8 cellular contexts compared by ENCODE assay signal in the genomic region with DNA sequence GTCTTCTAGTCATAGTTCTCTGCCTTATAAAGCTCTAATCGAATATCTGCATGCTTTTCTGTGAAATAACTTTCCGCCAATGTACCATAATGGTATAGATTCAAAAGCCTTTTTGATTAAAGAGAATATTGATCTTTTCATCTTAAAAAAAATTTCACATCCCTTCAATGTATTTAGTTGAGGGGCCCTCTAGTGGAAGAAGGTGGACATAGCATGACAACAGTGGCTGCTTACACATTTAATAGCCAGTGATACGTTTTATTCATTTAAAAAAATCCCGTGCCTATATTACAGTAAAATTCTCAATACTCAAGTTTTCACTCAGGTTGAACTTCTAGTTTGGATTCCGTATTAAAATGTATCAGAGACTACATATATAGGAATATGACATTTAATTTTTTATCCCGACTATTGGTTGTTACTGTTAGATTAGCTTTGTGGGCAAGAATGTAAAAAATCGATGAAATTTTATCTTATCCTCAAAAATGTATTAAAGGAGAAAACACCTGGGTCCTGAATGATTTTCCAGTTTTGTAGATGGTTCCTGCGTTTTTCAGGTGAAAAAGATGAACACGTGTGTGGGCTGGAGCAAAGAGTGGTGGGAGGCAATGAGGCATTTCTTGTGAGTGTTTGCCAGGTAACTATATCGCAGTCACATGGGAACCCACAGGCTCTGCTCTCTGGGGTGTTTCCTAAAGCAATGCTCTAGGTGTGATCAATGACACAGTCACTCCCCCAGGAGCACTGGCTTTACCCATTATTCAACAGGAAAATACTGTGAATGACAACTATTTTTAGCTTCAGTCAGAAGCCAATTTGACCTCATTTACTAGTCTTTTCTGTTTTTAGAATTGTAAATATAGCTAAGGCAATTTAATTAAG. TPM values are rescaled to one million over a fixed set of nuclear protein-coding genes. Genes with fewer than 3 reads are reported as not detected.
DNase-seq lines count a peak whose midpoint lies in the region; ATAC-seq, FAIRE-seq and TF ChIP-seq lines count a peak whose summit lies in the region.

No MANE protein-coding gene starts in this region.

- H3K79me2 ChIP-seq in GM23248 (ENCODE audit: insufficient read depth) (no peaks in the 10 kb centered on the region), GM12878 (ENCODE audit: control insufficient read depth, insufficient read depth, low read length) (no peaks in the 10 kb centered on the region)

- H3K36me3 ChIP-seq in GM23248 (ENCODE audit: low read depth) (no peaks in the 10 kb centered on the region), GM12878 (ENCODE audit: control insufficient read depth in 2 of 2, insufficient read depth in 2 of 2, low read length in 1 of 2) (no peaks in the 10 kb centered on the region), left lung (no peaks in the 10 kb centered on the region), upper lobe of right lung (no peaks in the 10 kb centered on the region)
- no peaks in the 10 kb centered on the region for H3K36me3 ChIP-seq in CD8-positive, alpha-beta memory T cell (ENCODE audit: insufficient read depth, low read length)

- H3K4me2 ChIP-seq in GM23248 (ENCODE audit: unreplicated experiment) (no peak overlapping the region), GM12878 (ENCODE audit: control insufficient read depth, insufficient read depth) (no peak overlapping the region)

- 16 to 17% methylated on average over 10 of the region's 10 CpGs for WGBS in GM23248 (ENCODE audit: low coverage in 1 of 2, low lambda C conversion rate in 2 of 2, missing lambda C conversion rate in 2 of 2), 2 experiments
- 9% methylated on average over 10 of the region's 10 CpGs for WGBS in GM12878 (ENCODE audit: insufficient coverage, insufficient replicate concordance, low lambda C conversion rate, missing lambda C conversion rate)

- H3K27me3 ChIP-seq in GM23248 (replicated peaks; ENCODE audit: insufficient read depth) (no peaks in the 10 kb centered on the region), GM12878 (replicated peaks in 1 of 2; ENCODE audit: control insufficient read depth in 2 of 2, insufficient read depth in 2 of 2, low read length in 1 of 2) (no peaks in the 10 kb centered on the region), left lung (peaks cover 0 to 8% of the 10 kb centered on the region in 2 donors), upper lobe of right lung (peaks cover 17% of the 10 kb centered on the region)
- H3K27me3 ChIP-seq in CD8-positive, alpha-beta memory T cell (ENCODE audit: insufficient read depth, low read length, poor library complexity, severe bottlenecking), result no peaks in the 10 kb centered on the region

- H2AFZ ChIP-seq in GM23248 (no peak overlapping the region), GM12878 (ENCODE audit: control insufficient read depth, low read depth, low read length) (no peak overlapping the region)

- RAD21 ChIA-PET in GM12878 (lab: Charles Lee; ENCODE audit: unreplicated experiment), result no interaction called here

- no peaks in the 10 kb centered on the region for H3K4me1 Mint-ChIP-seq in CD8-positive, alpha-beta memory T cell

- H3K9ac ChIP-seq in GM23248 (no peak overlapping the region), GM12878 (ENCODE audit: control insufficient read depth, insufficient read depth, low read length) (no peak overlapping the region)

- no TSS peak for BruUV-seq in GM12878 (replicated peaks; lab: Mats Ljungman, UMichigan)

- H3K4me1 ChIP-seq in GM23248 (ENCODE audit: insufficient read depth) (no peaks in the 10 kb centered on the region), GM12878 (ENCODE audit: control insufficient read depth, insufficient read depth, low read length) (no peaks in the 10 kb centered on the region), left lung (no peaks in the 10 kb centered on the region), upper lobe of right lung (no peaks in the 10 kb centered on the region)
- no peaks in the 10 kb centered on the region for H3K4me1 ChIP-seq in CD8-positive, alpha-beta memory T cell (ENCODE audit: insufficient read depth, low read length)

- H3K27me3 Mint-ChIP-seq in CD8-positive, alpha-beta memory T cell, result no peaks in the 10 kb centered on the region

- CTCF ChIA-PET in GM12878 (lab: Yijun Ruan, JAX), result interaction anchor here (0.8 to 1.8 kb wide), 8 partner anchors 11 to 1090 kb away, joined by 3 to 8 read pairs (median 4); no protein-coding TSS in a partner anchor
- CTCF ChIA-PET in CD8-positive, alpha-beta memory T cell (lab: Charles Lee), result interaction anchor here (1.3 kb wide), 1 partner anchor 13 kb away, joined by 3 read pairs; no protein-coding TSS in a partner anchor

- SMC1A ChIA-PET in GM12878 (lab: Charles Lee; ENCODE audit: uncharacterized antibody, unreplicated experiment), result interaction anchor here (0.6 kb wide), 1 partner anchor 9 kb away, joined by 3 read pairs; no protein-coding TSS in a partner anchor

- no peak overlapping the region for H3K4me3 Mint-ChIP-seq in CD8-positive, alpha-beta memory T cell

- DNase-seq in activated CD4-positive, alpha-beta T cell treated with anti-CD3 and anti-CD28 coated beads for 24 hours (ENCODE audit: low read depth in 2 of 2), result peak; percentile 6
- no peak for DNase-seq in activated CD4-positive, alpha-beta T cell treated with anti-CD3 and anti-CD28 coated beads for 1 hour
- DNase-seq in GM23248 (peak; percentile 58), MV-4-11 (lab: John Stamatoyannopoulos, UW) (peak; percentile 16), GM12878 (ENCODE audit: low read depth, low spot score) (no peak), left lung (no peak), upper lobe of right lung (no peak)
- DNase-seq in CD8-positive, alpha-beta memory T cell, result no peak

- no peak overlapping the region for H3K27ac Mint-ChIP-seq in CD8-positive, alpha-beta memory T cell

- H3K4me3 ChIP-seq in GM23248 (no peak overlapping the region), GM12878 (no peak overlapping the region), left lung (no peak overlapping the region), upper lobe of right lung (no peak overlapping the region)
- H3K4me3 ChIP-seq in CD8-positive, alpha-beta memory T cell (ENCODE audit: low read length), result no peak overlapping the region

- no peak for TF ChIP-seq EP300 in GM12878 (IDR thresholded peaks at IDR 0.05; ENCODE audit: borderline replicate concordance in 1 of 2, control insufficient read depth in 1 of 2, low read depth in 2 of 2, low read length in 2 of 2)

- in situ Hi-C loops in GM23248 (cut with MboI), result no loop called here
- in situ Hi-C loops in GM12878 (cut with MboI), result no loop called here

- no peaks in the 10 kb centered on the region for H3K9me3 ChIP-seq in GM23248 (ENCODE audit: low read depth)
- H3K9me3 ChIP-seq in GM12878 (replicated peaks; ENCODE audit: control insufficient read depth, insufficient read depth, low read length), result no peaks in the 10 kb centered on the region
- no peaks in the 10 kb centered on the region for H3K9me3 ChIP-seq in left lung
- no peaks in the 10 kb centered on the region for H3K9me3 ChIP-seq in upper lobe of right lung
- no peaks in the 10 kb centered on the region for H3K9me3 ChIP-seq in CD8-positive, alpha-beta memory T cell (ENCODE audit: low read length)

- TF ChIP-seq POLR2A in GM12878 (IDR thresholded peaks at IDR 0.05; ENCODE audit: low read depth, low read length), result no peak

- H3F3A ChIP-seq in GM23248 (ENCODE audit: insufficient read depth), result no peaks in the 10 kb centered on the region

- H3K9me2 ChIP-seq in GM23248 (ENCODE audit: insufficient read depth), result no peaks in the 10 kb centered on the region

- no peak for FAIRE-seq in GM12878 (lab: Jason Lieb, UNC)

- TF ChIP-seq CTCF in GM12878 (IDR thresholded peaks at IDR 0.05 in 2 of 3, conservative IDR thresholded peaks at IDR 0.05 in 1 of 3; ENCODE audit: control insufficient read depth in 2 of 3, extremely low read depth in 1 of 3, insufficient read depth in 1 of 3, low read depth in 3 of 3, low read length in 3 of 3) (peak; percentile 56 to 73 (median 71)), left lung (IDR thresholded peaks at IDR 0.05) (peak; percentile 68 to 76), upper lobe of right lung (IDR thresholded peaks at IDR 0.05) (peak; percentile 81)

- ATAC-seq in GM12878, result peak; percentile 50; the same call in 1 of the 3 replicates
- ATAC-seq in left lung, result peak; percentile 63
- no peak for ATAC-seq in upper lobe of right lung

- POLR2A ChIA-PET in GM12878 (lab: Charles Lee), result no interaction called here
- POLR2A ChIA-PET in CD8-positive, alpha-beta memory T cell (lab: Charles Lee), result no interaction called here

- H3K36me3 Mint-ChIP-seq in CD8-positive, alpha-beta memory T cell, result no peaks in the 10 kb centered on the region

- H3K9me3 Mint-ChIP-seq in CD8-positive, alpha-beta memory T cell, result no peaks in the 10 kb centered on the region

- H4K20me1 ChIP-seq in GM23248 (ENCODE audit: insufficient read depth), result no peaks in the 10 kb centered on the region
- H4K20me1 ChIP-seq in GM12878 (ENCODE audit: control insufficient read depth, insufficient read depth), result no peaks in the 10 kb centered on the region

- no peak overlapping the region for H3K27ac ChIP-seq in GM23248
- H3K27ac ChIP-seq in GM12878 (ENCODE audit: control insufficient read depth, insufficient read depth), result no peak overlapping the region
- no peak overlapping the region for H3K27ac ChIP-seq in left lung
- H3K27ac ChIP-seq in upper lobe of right lung, result no peak overlapping the region
- H3K27ac ChIP-seq in CD8-positive, alpha-beta memory T cell (ENCODE audit: low read depth, low read length), result no peak overlapping the region

- intact Hi-C loops in GM12878 (cut with micrococcal nuclease; ENCODE audit: unreplicated experiment) (loop anchor here (5.0 kb wide), 1 partner anchor 79 kb away; no protein-coding TSS in a partner anchor), left lung (cut with DNase I) (no loop called here), upper lobe of right lung (cut with DNase I) (no loop called here)

- 0 out of 2 replicates have a peak, but pooled peaks have one; percentile 23 for TF ChIP-seq RAD21 in GM12878 (IDR thresholded peaks at IDR 0.05; ENCODE audit: insufficient read depth, low read depth, low read length)

RNA-seq across cellular contexts. Expression of a gene that starts 24.1 kb away (rescaled TPM):
- not detected in 2 replicates for total RNA-seq in GM23248 (2014; rRNA removed; shearing (Covaris generic))
- not detected in 2 replicates for polyA plus RNA-seq in GM23248 (2016; fragmentation: Nextera tagmentation; extraction: Ambion mirVana)
- not detected in 2 replicates for total RNA-seq in GM12878 (2013; cell fraction: nucleolus; rRNA removed)
- not detected in 2 replicates for total RNA-seq in GM12878 (2014; rRNA removed)
- not detected in 2 replicates for total RNA-seq in GM12878 (2014; rRNA removed; fragmentation: Illumina TruSeq; extraction: Trizol)
- 1.1 and 2.4 TPM in 2 replicates for total RNA-seq in GM12878 (2021)
- not detected for polyA plus RNA-seq in GM12878 (2011; ENCODE audit: low read depth)
- polyA plus RNA-seq in GM12878 (2011; rRNA removed), result not detected in 2 replicates
- polyA plus RNA-seq in GM12878 (2011; cell fraction: cytosol; rRNA removed), result not detected in 2 replicates
- not detected in 2 replicates for polyA plus RNA-seq in GM12878 (2011; cell fraction: nucleus; rRNA removed)
- not detected in 2 replicates for polyA plus RNA-seq in GM12878 (2012)
- polyA plus RNA-seq in GM12878 (2014; fragmentation: Illumina TruSeq; extraction: Trizol), result not detected in 2 replicates
- polyA plus RNA-seq in GM12878 (2014; fragmentation: Nextera tagmentation; extraction: Ambion mirVana), result not detected
- polyA plus RNA-seq in GM12878 (2014; rRNA removed), result not detected in 2 replicates
- polyA plus RNA-seq in GM12878 (2016; fragmentation: Nextera tagmentation; extraction: Ambion mirVana), result not detected
- polyA minus RNA-seq in GM12878 (2011; rRNA and poly(A)+ RNA removed), result not detected in 2 replicates
- polyA minus RNA-seq in GM12878 (2011; cell fraction: cytosol; rRNA and poly(A)+ RNA removed), result not detected in 2 replicates
- polyA minus RNA-seq in GM12878 (2011; cell fraction: nucleus; rRNA and poly(A)+ RNA removed), result not detected in 2 replicates
- total RNA-seq in left lung, result not detected
- total RNA-seq in upper lobe of right lung, result not detected
- not detected for total RNA-seq in CD8-positive, alpha-beta memory T cell
- not detected for polyA plus RNA-seq in CD8-positive, alpha-beta memory T cell

Comparison
In these comparisons a context has a peak if more than half of its experiments do, and no peak if none do; other contexts are left out.
1. DNase-seq: peak in activated CD4-positive, alpha-beta T cell treated with anti-CD3 and anti-CD28 coated beads for 24 hours (2 of 2), GM23248 (single experiment) and MV-4-11 (single experiment); none in activated CD4-positive, alpha-beta T cell treated with anti-CD3 and anti-CD28 coated beads for 1 hour (single experiment), GM12878 (single experiment), left lung (0 of 2), upper lobe of right lung (single experiment) and CD8-positive, alpha-beta memory T cell (0 of 5).
2. Peak in every context shown above with its lines, with median percentiles within 50 percentile points of each other: CTCF ChIP-seq.